ENCODE assay signal across 10 cellular contexts in the genomic region with DNA sequence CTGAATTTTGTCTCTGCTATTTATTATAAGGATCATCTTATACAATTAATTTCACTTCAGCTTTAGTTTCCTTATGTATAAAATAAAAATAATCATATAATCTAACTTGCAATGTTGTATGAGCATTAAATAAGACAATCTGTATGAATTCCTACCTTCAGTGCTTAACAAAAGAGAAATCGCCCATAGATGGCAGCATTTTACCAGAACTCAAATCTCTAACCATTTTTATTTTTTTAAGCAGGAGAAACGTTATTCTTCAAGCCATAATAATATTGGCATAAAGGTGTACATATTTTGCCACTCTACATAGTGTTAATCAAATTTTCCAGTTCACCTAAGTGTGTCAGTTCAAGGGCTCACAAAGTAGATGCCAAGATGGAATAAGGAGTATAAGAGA.
DNase-seq lines count a peak whose midpoint lies in the region; ATAC-seq and TF ChIP-seq lines count a peak whose summit lies in the region.
"Had no signal": no experiment of that assay in that cellular context is flagged by ENCODE, and none has a peak within 500 bp of the region (broad histone marks: within the 10 kb centered on the region; RNA-seq: fewer than 3 reads in every experiment).

No MANE protein-coding gene starts in this region.

- H3K79me2 ChIP-seq in OCI-LY1 (ENCODE audit: insufficient read depth, low read length): no peaks in the 10 kb centered on the region

- H2AFZ ChIP-seq in OCI-LY1 (ENCODE audit: low read length): no peak overlapping the region

- H3K4me1 ChIP-seq in OCI-LY1 (ENCODE audit: insufficient read depth, low read length, severe bottlenecking): no peaks in the 10 kb centered on the region

- peaks cover 0 to 5% of the 10 kb centered on the region in 2 donors for H3K9me3 Mint-ChIP-seq in natural killer cell

- no peaks in the 10 kb centered on the region for H3K9me3 ChIP-seq in OCI-LY1 (ENCODE audit: low read length)

- H3K27me3 Mint-ChIP-seq in natural killer cell (ENCODE audit: low read depth in 2 of 2): no peaks in the 10 kb centered on the region
- H3K27me3 Mint-ChIP-seq: B cell had no signal

- peak; percentile 31; the same call in 1 of the 2 replicates for TF ChIP-seq CTCF in OCI-LY1 (IDR thresholded peaks at IDR 0.05; ENCODE audit: low read length)
- peak; percentile 46 for TF ChIP-seq CTCF in fibroblast of mammary gland (conservative IDR thresholded peaks at IDR 0.05; ENCODE audit: control insufficient read depth, insufficient read depth, low read depth, low read length)
- TF ChIP-seq CTCF in retinal pigment epithelial cell (conservative IDR thresholded peaks at IDR 0.05; ENCODE audit: low read depth, low read length): peak; percentile 45
- no peak for TF ChIP-seq CTCF in natural killer cell (IDR thresholded peaks at IDR 0.05)

- H3K4me3 ChIP-seq in OCI-LY1 (ENCODE audit: low read depth, low read length, poor library complexity, severe bottlenecking) (no peak overlapping the region), fibroblast of mammary gland (ENCODE audit: control insufficient read depth, low read depth, low read length) (no peak overlapping the region), retinal pigment epithelial cell (ENCODE audit: low read length) (no peak overlapping the region)

- no peaks in the 10 kb centered on the region for H3K27me3 ChIP-seq in OCI-LY1 (ENCODE audit: insufficient read depth, low read length)

- H3K4me1 Mint-ChIP-seq in natural killer cell: no peaks in the 10 kb centered on the region
- H3K4me1 Mint-ChIP-seq: B cell had no signal

- no peak overlapping the region for H3K27ac Mint-ChIP-seq in natural killer cell
- H3K27ac Mint-ChIP-seq: B cell had no signal

- H3K27ac ChIP-seq in OCI-LY1 (ENCODE audit: low read depth, low read length, poor library complexity, severe bottlenecking): no peak overlapping the region

- ATAC-seq in GM18868 (IDR thresholded peaks at IDR 0.05; ENCODE audit: unreplicated experiment) (no peak), natural killer cell (no peak), GM19351 (IDR thresholded peaks at IDR 0.05; ENCODE audit: unreplicated experiment) (no peak)

- H3K4me3 Mint-ChIP-seq in natural killer cell: no peak overlapping the region
- H3K4me3 Mint-ChIP-seq: B cell had no signal

- H3K36me3 ChIP-seq in OCI-LY1 (ENCODE audit: insufficient read depth, low read length): no peaks in the 10 kb centered on the region

- H3K4me2 ChIP-seq in OCI-LY1 (ENCODE audit: low read length): no peak overlapping the region

- no peaks in the 10 kb centered on the region for H3K36me3 Mint-ChIP-seq in natural killer cell

- intact Hi-C loops in natural killer cell (cut with micrococcal nuclease): no loop called here

- DNase-seq in NCI-H1417 (lab: John Stamatoyannopoulos, UW) (peak in 2 of 3 experiments; percentile 22 to 76), NCI-H1417 treated with DMSO at 0.1 percent for 48 hours (lab: John Stamatoyannopoulos, UW) (no peak), fibroblast of mammary gland (ENCODE audit: low read depth) (peak; percentile 62), retinal pigment epithelial cell (ENCODE audit: low read depth) (peak; percentile 7), natural killer cell (no peak)
- DNase-seq: activated effector memory CD4-positive, alpha-beta T cell treated with Interleukin-2 at 50 U/mL for 16 hours had no signal

- H3F3A ChIP-seq in OCI-LY1 (ENCODE audit: insufficient read depth, low read length): no peaks in the 10 kb centered on the region

- no peaks in the 10 kb centered on the region for H4K20me1 ChIP-seq in OCI-LY1 (ENCODE audit: insufficient read depth, low read length)

- no peak overlapping the region for H3K9ac ChIP-seq in OCI-LY1 (ENCODE audit: low read length)

- no peaks in the 10 kb centered on the region for H3K9me2 ChIP-seq in OCI-LY1 (ENCODE audit: low read depth, low read length)

Comparison
In these comparisons a context has a peak if more than half of its experiments do, and no peak if none do; other contexts are left out.
1. DNase-seq: peak in NCI-H1417 (2 of 3), fibroblast of mammary gland (single experiment) and retinal pigment epithelial cell (single experiment); none in NCI-H1417 treated with DMSO at 0.1 percent for 48 hours (single experiment) and natural killer cell (single experiment).